14 cellular contexts compared by ENCODE assay signal in the genomic region with DNA sequence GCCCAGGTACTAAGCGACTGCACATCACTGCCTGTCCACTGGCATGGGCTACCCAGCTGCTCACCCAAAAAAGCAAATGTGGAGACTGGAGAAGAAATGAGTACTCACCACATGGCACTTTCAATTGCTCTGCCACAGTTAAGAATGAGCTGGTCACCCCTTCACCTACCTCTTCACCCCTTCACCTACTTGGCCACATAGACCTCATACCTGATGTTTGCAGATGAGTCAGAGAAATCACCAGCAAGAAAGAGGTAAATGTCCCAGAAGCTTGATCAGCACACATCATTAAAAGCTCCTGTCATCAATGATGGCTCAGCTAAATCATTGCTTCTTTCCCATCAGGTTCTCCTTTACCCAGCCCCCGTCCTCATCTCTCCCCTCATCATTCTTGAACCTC. TPM values are rescaled to one million over a fixed set of nuclear protein-coding genes. Genes with fewer than 3 reads are reported as not detected.
A peak's percentile ranks its signal among the peaks of the same experiment; 100 is the strongest.
DNase-seq lines count a peak whose midpoint lies in the region; ATAC-seq and TF ChIP-seq lines count a peak whose summit lies in the region.
"Had no signal": no experiment of that assay in that cellular context is flagged by ENCODE, and none has a peak within 500 bp of the region (broad histone marks: within the 10 kb centered on the region; RNA-seq: fewer than 3 reads in every experiment).

No MANE protein-coding gene starts in this region.

- H3K4me1 Mint-ChIP-seq in CD8-positive, alpha-beta memory T cell, result no peaks in the 10 kb centered on the region
- H3K4me1 Mint-ChIP-seq: IgD-negative memory B cell had no signal

- H3K27ac ChIP-seq in RWPE2 (ENCODE audit: poor library complexity, severe bottlenecking) (no peak overlapping the region), mesenchymal stem cell (ENCODE audit: low read length, poor library complexity, severe bottlenecking) (no peak overlapping the region)
- H3K27ac ChIP-seq in CD8-positive, alpha-beta memory T cell (ENCODE audit: low read depth, low read length), result no peak overlapping the region
- H3K27ac ChIP-seq: A549, BLaER1 had no signal

- H3K4me3 ChIP-seq in RWPE2 (ENCODE audit: severe bottlenecking) (no peak overlapping the region), mesenchymal stem cell (ENCODE audit: insufficient read depth in 1 of 2, low read depth in 1 of 2, low read length in 2 of 2) (no peak overlapping the region)
- no peak overlapping the region for H3K4me3 ChIP-seq in CD8-positive, alpha-beta memory T cell (ENCODE audit: low read length)
- H3K4me3 ChIP-seq: A549, BLaER1 had no signal

- H3K27me3 ChIP-seq in RWPE2 (ENCODE audit: insufficient read depth, poor library complexity, severe bottlenecking) (peaks cover 6% of the 10 kb centered on the region), mesenchymal stem cell (ENCODE audit: control insufficient read depth in 1 of 2, insufficient read depth in 1 of 2, low read length in 2 of 2) (no peaks in the 10 kb centered on the region)
- H3K27me3 ChIP-seq in CD8-positive, alpha-beta memory T cell (ENCODE audit: insufficient read depth, low read length, poor library complexity, severe bottlenecking), result no peaks in the 10 kb centered on the region
- H3K27me3 ChIP-seq: BLaER1 had no signal

- peak overlapping the region; percentile 63 for H2AK5ac ChIP-seq in mesenchymal stem cell (ENCODE audit: low read length, severe bottlenecking)

- peaks cover 0 to 6% (median 3%) of the 10 kb centered on the region in 5 donors for H3K9me3 Mint-ChIP-seq in CD8-positive, alpha-beta memory T cell

- H3K4me2 ChIP-seq in mesenchymal stem cell (ENCODE audit: low read length, poor library complexity, severe bottlenecking), result no peak overlapping the region
- H3K4me2 ChIP-seq: A549, BLaER1 had no signal

- no peak overlapping the region for H4K8ac ChIP-seq in mesenchymal stem cell (ENCODE audit: low read length)

- WGBS in mesenchymal stem cell, result 63% methylated on average over 1 of the region's 2 CpGs

- H3K9me3 ChIP-seq in RWPE2 (ENCODE audit: severe bottlenecking) (no peaks in the 10 kb centered on the region), mesenchymal stem cell (ENCODE audit: control insufficient read depth, low read length) (no peaks in the 10 kb centered on the region)
- H3K9me3 ChIP-seq in CD8-positive, alpha-beta memory T cell (ENCODE audit: low read length), result no peaks in the 10 kb centered on the region
- H3K9me3 ChIP-seq: A549, BLaER1 had no signal

- no peak overlapping the region for H3K14ac ChIP-seq in mesenchymal stem cell (ENCODE audit: low read length in 2 of 2)

- no peak overlapping the region for H3K27ac Mint-ChIP-seq in CD8-positive, alpha-beta memory T cell
- H3K27ac Mint-ChIP-seq: IgD-negative memory B cell had no signal

- peaks cover 0 to 4% (median 0%) of the 10 kb centered on the region in 3 donors for H3K36me3 Mint-ChIP-seq in CD8-positive, alpha-beta memory T cell
- H3K36me3 Mint-ChIP-seq: IgD-negative memory B cell had no signal

- CTCF ChIA-PET in CD8-positive, alpha-beta memory T cell (lab: Charles Lee), result no interaction called here

- no peak for TF ChIP-seq CTCF in RWPE2 (IDR thresholded peaks at IDR 0.05; ENCODE audit: poor library complexity, severe bottlenecking)

- H3K4me3 Mint-ChIP-seq in CD8-positive, alpha-beta memory T cell, result peak overlapping the region in 1 of 7 donors; percentile 7
- H3K4me3 Mint-ChIP-seq: IgD-negative memory B cell had no signal

- H3K36me3 ChIP-seq in RWPE2 (ENCODE audit: low read depth) (no peaks in the 10 kb centered on the region), mesenchymal stem cell (ENCODE audit: control insufficient read depth in 1 of 2, insufficient read depth in 2 of 2, low read depth in 1 of 2, low read length in 2 of 2) (no peaks in the 10 kb centered on the region)
- H3K36me3 ChIP-seq in CD8-positive, alpha-beta memory T cell (ENCODE audit: insufficient read depth, low read length), result no peaks in the 10 kb centered on the region
- H3K36me3 ChIP-seq: BLaER1 had no signal

- peaks cover 9 to 47% of the 10 kb centered on the region in 2 donors for H3K27me3 Mint-ChIP-seq in CD8-positive, alpha-beta memory T cell

- ATAC-seq in RWPE2 (ENCODE audit: low read depth) (peak; percentile 52; the same call in 2 of the 3 replicates), GM21528 (IDR thresholded peaks at IDR 0.05; ENCODE audit: low FRiP score, unreplicated experiment) (no peak)
- ATAC-seq: A549 had no signal

- no peak overlapping the region for H4K91ac ChIP-seq in mesenchymal stem cell (ENCODE audit: low read length)

- H3K79me1 ChIP-seq in mesenchymal stem cell (replicated peaks; ENCODE audit: low read length, poor library complexity, severe bottlenecking), result no peaks in the 10 kb centered on the region

- H2AFZ ChIP-seq in mesenchymal stem cell (ENCODE audit: low read depth, low read length), result no peak overlapping the region

- no peak overlapping the region for H2BK5ac ChIP-seq in mesenchymal stem cell (ENCODE audit: low read depth, low read length, poor library complexity, severe bottlenecking)

- no peak overlapping the region for H3K23ac ChIP-seq in mesenchymal stem cell (ENCODE audit: low read length in 2 of 2)

- H2BK15ac ChIP-seq in mesenchymal stem cell (ENCODE audit: low read depth, poor library complexity, severe bottlenecking), result no peak overlapping the region

- H3K4me1 ChIP-seq in RWPE2 (ENCODE audit: insufficient read depth, poor library complexity, severe bottlenecking) (peaks cover 20% of the 10 kb centered on the region), mesenchymal stem cell (ENCODE audit: control insufficient read depth, insufficient read depth, low read depth, low read length) (peaks cover 5% of the 10 kb centered on the region)
- no peaks in the 10 kb centered on the region for H3K4me1 ChIP-seq in CD8-positive, alpha-beta memory T cell (ENCODE audit: insufficient read depth, low read length)
- H3K4me1 ChIP-seq: A549, BLaER1 had no signal

- POLR2A ChIA-PET in CD8-positive, alpha-beta memory T cell (lab: Charles Lee), result no interaction called here

- no peak overlapping the region for H3K9ac ChIP-seq in mesenchymal stem cell (ENCODE audit: low read length)
- H3K9ac ChIP-seq: BLaER1 had no signal

- H2BK120ac ChIP-seq in mesenchymal stem cell (ENCODE audit: low read depth, low read length), result no peak overlapping the region

- H3K18ac ChIP-seq in mesenchymal stem cell (ENCODE audit: low read depth in 1 of 2, low read length in 2 of 2), result no peak overlapping the region

- peak; percentile 6 for DNase-seq in DMS53 treated with DMSO at 0.1 percent for 48 hours (lab: John Stamatoyannopoulos, UW; ENCODE audit: unreplicated experiment)
- DNase-seq in HT-29 (ENCODE audit: low spot score), result peak; percentile 24
- no peak for DNase-seq in RWPE2 (ENCODE audit: low spot score)
- DNase-seq in mesenchymal stem cell, result no peak
- DNase-seq in HCEC 1CT, result no peak
- no peak for DNase-seq in CD8-positive, alpha-beta memory T cell
- DNase-seq in inferior parietal cortex (ENCODE audit: extremely low spot score), result no peak
- DNase-seq: Calu3, DMS 273 treated with DMSO at 0.1 percent for 48 hours, DND-41 had no signal

- H3K4ac ChIP-seq in mesenchymal stem cell (ENCODE audit: low read depth in 1 of 2, low read length in 2 of 2), result no peak overlapping the region

- H2BK12ac ChIP-seq in mesenchymal stem cell (ENCODE audit: low read length in 2 of 2), result no peak overlapping the region

RNA-seq across cellular contexts. Expression of gene PRUNE2, which starts 7.6 kb away (rescaled TPM):
- total RNA-seq in HT-29 (2014; rRNA removed; shearing (Covaris generic)), result not detected in 2 replicates
- polyA plus RNA-seq in mesenchymal stem cell (2013, experiment 1 of 2), result 0.72 TPM
- 0.73 TPM for polyA plus RNA-seq in mesenchymal stem cell (2013, experiment 2 of 2)
- under 1 TPM; 0.48 to 0.53 TPM for total RNA-seq in CD8-positive, alpha-beta memory T cell
- 0.21 TPM for polyA plus RNA-seq in CD8-positive, alpha-beta memory T cell
- polyA plus RNA-seq: IgD-negative memory B cell had no signal

Comparison
In these comparisons a context has a peak if more than half of its experiments do, and no peak if none do; other contexts are left out.
1. DNase-seq: peak in DMS53 treated with DMSO at 0.1 percent for 48 hours (single experiment) and HT-29 (single experiment); none in RWPE2 (single experiment), mesenchymal stem cell (single experiment), HCEC 1CT (single experiment), CD8-positive, alpha-beta memory T cell (0 of 5) and inferior parietal cortex (single experiment).